18 cellular contexts compared by ENCODE assay signal in genomic region chr3:138338244-138338643, GRCh38. TPM values are rescaled to one million over a fixed set of nuclear protein-coding genes. Genes with fewer than 3 reads are reported as not detected.
"Had no signal": no experiment of that assay in that cellular context is flagged by ENCODE, and none has a peak within 500 bp of the region (broad histone marks: within the 10 kb centered on the region; RNA-seq: fewer than 3 reads in every experiment).

No MANE protein-coding gene starts in this region.

- H3K4me3 ChIP-seq: esophagus muscularis mucosa, gastroesophageal sphincter, suprapubic skin, tibial artery, upper lobe of left lung, uterus had no signal

- H3K27ac ChIP-seq: epithelial cell of prostate, esophagus muscularis mucosa, gastroesophageal sphincter, neutrophil, suprapubic skin, tibial artery, upper lobe of left lung, uterus had no signal

- H3K4me1 ChIP-seq: esophagus muscularis mucosa, gastroesophageal sphincter, suprapubic skin, upper lobe of left lung, uterus had no signal

- H3K9me3 ChIP-seq: esophagus muscularis mucosa, gastroesophageal sphincter, neutrophil, suprapubic skin, tibial artery, upper lobe of left lung, uterus had no signal

- ATAC-seq: effector memory CD8-positive, alpha-beta T cell; gastroesophageal sphincter; naive thymus-derived CD8-positive, alpha-beta T cell; stimulated activated effector memory CD8-positive, alpha-beta T cell treated with anti-CD3 and anti-CD28 coated beads, Interleukin-12 subunit alpha, Interleukin-12 subunit beta, amount 100 ng/mL, for 72 hours; stimulated activated naive CD8-positive, alpha-beta T cell treated with anti-CD3 and anti-CD28 coated beads, Interleukin-15, Interleukin-2, amounts not matched to agents 100 U/mL and 50 U/mL, for 24 hours had no signal

- H3K36me3 ChIP-seq: esophagus muscularis mucosa, gastroesophageal sphincter, neutrophil, suprapubic skin, tibial artery, upper lobe of left lung, uterus had no signal

- DNase-seq: effector memory CD8-positive, alpha-beta T cell; kidney; mesendoderm; naive thymus-derived CD8-positive, alpha-beta T cell; stimulated activated CD4-positive, alpha-beta T cell treated with anti-CD3 and anti-CD28 coated beads, Interleukin-4, amount 100 ng/mL, for 1 hour; stimulated activated CD8-positive, alpha-beta memory T cell treated with anti-CD3 and anti-CD28 coated beads, Interleukin-4, amount 100 ng/mL, for 48 hours; stimulated activated naive CD8-positive, alpha-beta T cell treated with anti-CD3 and anti-CD28 coated beads, Interleukin-15, Interleukin-2, amounts not matched to agents 100 U/mL and 50 U/mL, for 24 hours; tibial artery; upper lobe of left lung; uterus had no signal

- H3K27me3 ChIP-seq: esophagus muscularis mucosa, gastroesophageal sphincter, suprapubic skin, tibial artery, upper lobe of left lung, uterus had no signal

RNA-seq across cellular contexts. Expression of gene NME9, which starts 8.6 kb away (rescaled TPM):
- total RNA-seq: left cardiac atrium, osteoblast had no signal

RNA-seq across cellular contexts. Expression of gene MRAS, which starts 10.1 kb away (rescaled TPM):
- polyA plus RNA-seq: naive thymus-derived CD8-positive, alpha-beta T cell had no signal
